ENCODE assay signal across 16 cellular contexts in the genomic region with DNA sequence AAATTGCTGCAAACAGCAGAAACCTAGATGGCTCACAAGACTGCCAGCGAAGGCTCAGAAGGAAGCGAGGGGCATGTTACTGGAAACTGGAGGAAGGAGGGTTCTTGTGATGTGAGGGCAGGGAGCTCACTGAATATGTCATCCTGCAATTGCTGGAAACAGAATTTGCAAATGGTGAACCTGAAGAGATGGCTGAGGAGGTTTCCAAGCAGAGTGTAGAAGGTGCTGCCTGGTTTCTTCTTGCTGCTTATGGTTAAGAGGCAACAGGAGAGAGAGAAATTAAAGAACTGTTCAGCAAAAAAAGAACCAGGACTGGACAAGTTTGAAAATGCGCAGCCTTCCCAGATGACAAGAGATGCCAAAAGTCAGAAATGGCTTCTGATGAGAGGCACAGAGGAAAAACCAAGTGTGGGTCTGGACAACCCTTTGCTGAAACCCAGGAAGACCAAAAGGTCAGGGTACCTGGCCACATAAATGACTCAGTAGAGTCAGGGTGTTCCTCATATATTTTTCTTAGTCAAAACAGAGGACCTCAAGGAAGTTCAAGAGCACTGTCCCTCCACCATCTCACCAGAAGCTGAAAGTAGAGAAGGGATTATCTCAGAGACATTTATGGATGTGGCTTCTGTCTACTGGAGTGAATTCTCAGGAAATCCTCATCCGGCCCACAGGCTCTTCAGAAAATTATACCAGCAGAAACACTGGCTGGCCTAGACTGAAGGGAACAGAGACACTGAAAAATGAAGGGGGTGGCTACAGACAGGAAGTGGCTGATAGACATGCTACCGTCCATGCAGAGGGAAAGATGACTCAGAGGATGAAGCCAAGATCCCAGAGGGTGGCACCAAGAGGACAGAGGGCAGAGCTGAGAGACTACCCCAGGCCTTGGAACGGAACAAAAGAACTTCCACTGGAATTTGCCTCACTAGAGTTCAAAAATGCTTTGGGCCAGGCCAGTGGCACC. TPM values are rescaled to one million over a fixed set of nuclear protein-coding genes. Genes with fewer than 3 reads are reported as not detected.
A peak's percentile ranks its signal among the peaks of the same experiment; 100 is the strongest.
DNase-seq lines count a peak whose midpoint lies in the region; ATAC-seq, FAIRE-seq and TF ChIP-seq lines count a peak whose summit lies in the region.
"Had no signal": no experiment of that assay in that cellular context is flagged by ENCODE, and none has a peak within 500 bp of the region (broad histone marks: within the 10 kb centered on the region; RNA-seq: fewer than 3 reads in every experiment).

No MANE protein-coding gene starts in this region.

- no peak for TF ChIP-seq RAD21 in HepG2 (CRISPR knock-in tag; IDR thresholded peaks at IDR 0.05)

- no peaks in the 10 kb centered on the region for H3K9me3 ChIP-seq in HepG2 (ENCODE audit: low read length)
- no peaks in the 10 kb centered on the region for H3K9me3 ChIP-seq in right lobe of liver
- no peaks in the 10 kb centered on the region for H3K9me3 ChIP-seq in PC-3 (ENCODE audit: low read length)
- H3K9me3 ChIP-seq in left lung = no peaks in the 10 kb centered on the region

- no peaks in the 10 kb centered on the region for H3K79me2 ChIP-seq in HepG2 (ENCODE audit: insufficient read depth, low read length)
- H3K79me2 ChIP-seq in PC-3 (ENCODE audit: low read length) = no peaks in the 10 kb centered on the region

- H3K4me1 ChIP-seq in HepG2 (ENCODE audit: insufficient read depth, low read length) (peaks cover 5% of the 10 kb centered on the region), right lobe of liver (no peaks in the 10 kb centered on the region), PC-3 (ENCODE audit: insufficient read depth, low read length) (no peaks in the 10 kb centered on the region), left lung (no peaks in the 10 kb centered on the region)

- H3K27ac ChIP-seq in HepG2 (ENCODE audit: extremely low read length, insufficient read depth, low read length) (no peak overlapping the region), right lobe of liver (no peak overlapping the region), PC-3 (ENCODE audit: low read length) (no peak overlapping the region), left lung (no peak overlapping the region)
- H3K27ac ChIP-seq: skin epidermis had no signal

- H2AFZ ChIP-seq in HepG2 (ENCODE audit: low read length) (no peak overlapping the region), PC-3 (ENCODE audit: low read length) (no peak overlapping the region)

- TF ChIP-seq CTCF in HepG2 (CRISPR knock-in tag; IDR thresholded peaks at IDR 0.05) (no peak), right lobe of liver (IDR thresholded peaks at IDR 0.05) (no peak), PC-3 (conservative IDR thresholded peaks at IDR 0.05; ENCODE audit: low read depth, low read length) (no peak), choroid plexus epithelial cell (conservative IDR thresholded peaks at IDR 0.05; ENCODE audit: low read depth, low read length) (no peak), left lung (IDR thresholded peaks at IDR 0.05) (no peak)

- FAIRE-seq in HepG2 (lab: Jason Lieb, UNC) = no peak
- FAIRE-seq: islet of Langerhans had no signal

- H3K9me2 ChIP-seq in PC-3 (replicated peaks; ENCODE audit: low read length) = no peaks in the 10 kb centered on the region

- H4K20me1 ChIP-seq in HepG2 (ENCODE audit: insufficient read depth, low read length) (no peaks in the 10 kb centered on the region), PC-3 (ENCODE audit: low read length) (no peaks in the 10 kb centered on the region)

- H3K27me3 ChIP-seq in HepG2 (ENCODE audit: control insufficient read depth in 1 of 2, insufficient read depth in 2 of 2, low read length in 2 of 2) (peaks cover 0 to 23% of the 10 kb centered on the region in 2 experiments; a peak in 2 of 5 replicates), right lobe of liver (no peaks in the 10 kb centered on the region), PC-3 (ENCODE audit: low read length) (no peaks in the 10 kb centered on the region), left lung (no peaks in the 10 kb centered on the region)

- no peak overlapping the region for H3K4me3 ChIP-seq in HepG2 (replicated peaks in 1 of 3; ENCODE audit: insufficient read depth in 1 of 3, low read depth in 2 of 3, low read length in 3 of 3)
- no peak overlapping the region for H3K4me3 ChIP-seq in right lobe of liver
- no peak overlapping the region for H3K4me3 ChIP-seq in PC-3 (ENCODE audit: low read length)
- no peak overlapping the region for H3K4me3 ChIP-seq in choroid plexus epithelial cell (ENCODE audit: low read depth, low read length)
- H3K4me3 ChIP-seq in left lung = no peak overlapping the region
- H3K4me3 ChIP-seq: skin epidermis had no signal

- ATAC-seq in HepG2 (no peak), right lobe of liver (no peak), PC-3 (peak; percentile 20; the same call in 1 of the 2 replicates), GM21381 (IDR thresholded peaks at IDR 0.05; ENCODE audit: unreplicated experiment) (no peak), left lung (no peak)

- no peaks in the 10 kb centered on the region for H3F3A ChIP-seq in PC-3 (ENCODE audit: low read length, unreplicated experiment)

- TF ChIP-seq POLR2A in HepG2 (IDR thresholded peaks at IDR 0.05; ENCODE audit: insufficient read depth in 1 of 2, low read depth in 2 of 2, low read length in 2 of 2) (no peak), right lobe of liver (IDR thresholded peaks at IDR 0.05) (no peak)

- no peak for DNase-seq in HepG2 (ENCODE audit: low spot score)
- no peak for DNase-seq in right lobe of liver
- DNase-seq in PC-3 = peak; percentile 18
- peak; percentile 22 for DNase-seq in choroid plexus epithelial cell (ENCODE audit: low read depth)
- DNase-seq in NCI-H1436 treated with DMSO at 0.1 percent for 48 hours (lab: John Stamatoyannopoulos, UW) = no peak
- no peak for DNase-seq in left lung
- DNase-seq in NCI-H1436 (lab: John Stamatoyannopoulos, UW) = no peak
- DNase-seq: activated CD4-positive, alpha-beta T cell treated with anti-CD3 and anti-CD28 coated beads, Interleukin-2, amount 50 U/mL, for 4 hours; AML-193; GF-D8; natural killer cell; NCI-H774; SW 1271 had no signal

- 29% methylated on average over 6 of the region's 6 CpGs for WGBS in HepG2 (ENCODE audit: low lambda C conversion rate)
- WGBS in right lobe of liver (ENCODE audit: insufficient coverage, low coverage, low lambda C conversion rate, missing lambda C conversion rate) = 70% methylated on average over 5 of the region's 6 CpGs

- in situ Hi-C loops in HepG2 (cut with HindIII; ENCODE audit: extremely low pct_ligation_motif_present, low pct_unique_long_range_greater_than_20kb) = no loop called here

- TF ChIP-seq EP300 in HepG2 (IDR thresholded peaks at IDR 0.05; ENCODE audit: low read depth in 2 of 2, low read length in 2 of 2) (no peak), HepG2 (CRISPR knock-in tag; IDR thresholded peaks at IDR 0.05; ENCODE audit: borderline replicate concordance) (no peak)

- H3K4me2 ChIP-seq in HepG2 (ENCODE audit: low read depth, low read length) = no peak overlapping the region
- no peak overlapping the region for H3K4me2 ChIP-seq in PC-3 (ENCODE audit: low read length)

- H3K9ac ChIP-seq in HepG2 (ENCODE audit: insufficient read depth, low read depth, low read length) (no peak overlapping the region), PC-3 (ENCODE audit: low read length) (no peak overlapping the region)

- POLR2A ChIA-PET in HepG2 (lab: Yijun Ruan, JAX) (no interaction called here), PC-3 (lab: Charles Lee; ENCODE audit: unreplicated experiment) (no interaction called here)

- BruUV-seq in HepG2 (replicated peaks; lab: Mats Ljungman, UMichigan) (no TSS peak), PC-3 (replicated peaks; lab: Mats Ljungman, UMichigan) (no TSS peak)

- intact Hi-C loops in HepG2 (cut with micrococcal nuclease; ENCODE audit: unreplicated experiment) (no loop called here), right lobe of liver (cut with DNase I) (no loop called here), PC-3 (cut with micrococcal nuclease) (no loop called here), left lung (cut with DNase I) (no loop called here)

- H3K36me3 ChIP-seq in HepG2 (replicated peaks in 1 of 2; ENCODE audit: control insufficient read depth in 1 of 2, insufficient read depth in 2 of 2, low read length in 2 of 2) (no peaks in the 10 kb centered on the region), right lobe of liver (no peaks in the 10 kb centered on the region), PC-3 (ENCODE audit: low read depth, low read length) (no peaks in the 10 kb centered on the region), left lung (no peaks in the 10 kb centered on the region)

- CTCF ChIA-PET in HepG2 (lab: Yijun Ruan, JAX; ENCODE audit: low intra/inter-chr PET ratio, low total read pairs) = no interaction called here
- CTCF ChIA-PET in PC-3 (lab: Charles Lee) = no interaction called here

RNA-seq across cellular contexts. Expression of a gene that starts 10.1 kb away (rescaled TPM):
- total RNA-seq in HepG2 (2016; rRNA removed; fragmentation: Illumina TruSeq; extraction: Trizol) (not detected in 2 replicates), right lobe of liver (not detected), PC-3 (2014; rRNA removed) (0.29 and 0.40 TPM in 2 replicates), left lung (under 1 TPM; 0.17 to 0.24 TPM)
- total RNA-seq in HepG2 (2016; cell fraction: cytosol; rRNA removed; fragmentation: Illumina TruSeq; extraction: Trizol; ENCODE audit: low read depth) = not detected in 2 replicates
- not detected in 2 replicates for total RNA-seq in HepG2 (2016; cell fraction: insoluble cytoplasmic fraction; rRNA removed; fragmentation: Illumina TruSeq; extraction: Trizol)
- not detected in 2 replicates for total RNA-seq in HepG2 (2016; cell fraction: membrane; rRNA removed; fragmentation: Illumina TruSeq; extraction: Trizol)
- total RNA-seq in HepG2 (2016; cell fraction: nucleus; rRNA removed; fragmentation: Illumina TruSeq; extraction: Trizol) = not detected in 2 replicates
- polyA plus RNA-seq in HepG2 (2011; rRNA removed) = not detected in 2 replicates
- not detected in 2 replicates for polyA plus RNA-seq in HepG2 (2011; cell fraction: cytosol; rRNA removed)
- polyA plus RNA-seq in HepG2 (2011; cell fraction: nucleus; rRNA removed) = not detected in 2 replicates
- polyA plus RNA-seq in HepG2 (2012) = not detected in 2 replicates
- not detected in 2 replicates for polyA plus RNA-seq in HepG2 (2016; cell fraction: cytosol; fragmentation: Illumina TruSeq; extraction: Trizol; ENCODE audit: low read depth)
- polyA plus RNA-seq in HepG2 (2016; cell fraction: insoluble cytoplasmic fraction; fragmentation: Illumina TruSeq; extraction: Trizol; ENCODE audit: low read depth) = not detected in 2 replicates
- polyA plus RNA-seq in HepG2 (2016; cell fraction: membrane; fragmentation: Illumina TruSeq; extraction: Trizol; ENCODE audit: low read depth) = not detected in 2 replicates
- not detected in 2 replicates for polyA plus RNA-seq in HepG2 (2016; cell fraction: nucleus; fragmentation: Illumina TruSeq; extraction: Trizol; ENCODE audit: insufficient read depth, low read depth)
- polyA minus RNA-seq in HepG2 (2011; rRNA and poly(A)+ RNA removed; ENCODE audit: low replicate concordance) = not detected in 2 replicates
- not detected in 2 replicates for polyA minus RNA-seq in HepG2 (2011; cell fraction: cytosol; rRNA and poly(A)+ RNA removed)
- not detected in 2 replicates for polyA minus RNA-seq in HepG2 (2011; cell fraction: nucleus; rRNA and poly(A)+ RNA removed)

RNA-seq across cellular contexts. Expression of a gene that starts 31.8 kb away (rescaled TPM):
- total RNA-seq in HepG2 (2016; rRNA removed; fragmentation: Illumina TruSeq; extraction: Trizol) (0.09 and 0.52 TPM in 2 replicates), right lobe of liver (1 to 10 TPM in 1 of 6 experiments, under 1 TPM in 3, not detected in 2; 0.20 to 1.6 (median 0.34) TPM), PC-3 (2014; rRNA removed) (5.6 and 9.3 TPM in 2 replicates), left lung (1 to 10 TPM; 6.2 to 8.0 TPM)
- not detected in 2 replicates for total RNA-seq in HepG2 (2016; cell fraction: cytosol; rRNA removed; fragmentation: Illumina TruSeq; extraction: Trizol; ENCODE audit: low read depth)
- 0.06 and 0.11 TPM in 2 replicates for total RNA-seq in HepG2 (2016; cell fraction: insoluble cytoplasmic fraction; rRNA removed; fragmentation: Illumina TruSeq; extraction: Trizol)
- 0.24 TPM in 1 of 2 replicates, not detected in the other for total RNA-seq in HepG2 (2016; cell fraction: membrane; rRNA removed; fragmentation: Illumina TruSeq; extraction: Trizol)
- total RNA-seq in HepG2 (2016; cell fraction: nucleus; rRNA removed; fragmentation: Illumina TruSeq; extraction: Trizol) = 0.09 TPM in 1 of 2 replicates, not detected in the other
- polyA plus RNA-seq in HepG2 (2011; rRNA removed) = 0.05 TPM in 2 replicates
- 0.08 and 0.11 TPM in 2 replicates for polyA plus RNA-seq in HepG2 (2011; cell fraction: cytosol; rRNA removed)
- polyA plus RNA-seq in HepG2 (2011; cell fraction: nucleus; rRNA removed) = 0.16 and 0.56 TPM in 2 replicates
- polyA plus RNA-seq in HepG2 (2012) = 0.03 and 0.16 TPM in 2 replicates
- polyA plus RNA-seq in HepG2 (2016; cell fraction: cytosol; fragmentation: Illumina TruSeq; extraction: Trizol; ENCODE audit: low read depth) = not detected in 2 replicates
- 0.05 and 0.07 TPM in 2 replicates for polyA plus RNA-seq in HepG2 (2016; cell fraction: insoluble cytoplasmic fraction; fragmentation: Illumina TruSeq; extraction: Trizol; ENCODE audit: low read depth)
- polyA plus RNA-seq in HepG2 (2016; cell fraction: membrane; fragmentation: Illumina TruSeq; extraction: Trizol; ENCODE audit: low read depth) = 0.05 TPM in 1 of 2 replicates, not detected in the other
- polyA plus RNA-seq in HepG2 (2016; cell fraction: nucleus; fragmentation: Illumina TruSeq; extraction: Trizol; ENCODE audit: insufficient read depth, low read depth) = not detected in 2 replicates
- polyA minus RNA-seq in HepG2 (2011; rRNA and poly(A)+ RNA removed; ENCODE audit: low replicate concordance) = 1.3 TPM in 1 of 2 replicates, not detected in the other
- polyA minus RNA-seq in HepG2 (2011; cell fraction: cytosol; rRNA and poly(A)+ RNA removed) = not detected in 2 replicates
- polyA minus RNA-seq in HepG2 (2011; cell fraction: nucleus; rRNA and poly(A)+ RNA removed) = 0.52 TPM in 1 of 2 replicates, not detected in the other
- total RNA-seq: natural killer cell had no signal

Comparison
In these comparisons a context has a peak if more than half of its experiments do, and no peak if none do; other contexts are left out.
1. DNase-seq: peak in PC-3 (single experiment) and choroid plexus epithelial cell (single experiment); none in HepG2 (single experiment), right lobe of liver (0 of 3), NCI-H1436 treated with DMSO at 0.1 percent for 48 hours (single experiment), left lung (0 of 2) and NCI-H1436 (single experiment).